Comparison of ENCODE assay signal across 1 cellular context in the genomic region with DNA sequence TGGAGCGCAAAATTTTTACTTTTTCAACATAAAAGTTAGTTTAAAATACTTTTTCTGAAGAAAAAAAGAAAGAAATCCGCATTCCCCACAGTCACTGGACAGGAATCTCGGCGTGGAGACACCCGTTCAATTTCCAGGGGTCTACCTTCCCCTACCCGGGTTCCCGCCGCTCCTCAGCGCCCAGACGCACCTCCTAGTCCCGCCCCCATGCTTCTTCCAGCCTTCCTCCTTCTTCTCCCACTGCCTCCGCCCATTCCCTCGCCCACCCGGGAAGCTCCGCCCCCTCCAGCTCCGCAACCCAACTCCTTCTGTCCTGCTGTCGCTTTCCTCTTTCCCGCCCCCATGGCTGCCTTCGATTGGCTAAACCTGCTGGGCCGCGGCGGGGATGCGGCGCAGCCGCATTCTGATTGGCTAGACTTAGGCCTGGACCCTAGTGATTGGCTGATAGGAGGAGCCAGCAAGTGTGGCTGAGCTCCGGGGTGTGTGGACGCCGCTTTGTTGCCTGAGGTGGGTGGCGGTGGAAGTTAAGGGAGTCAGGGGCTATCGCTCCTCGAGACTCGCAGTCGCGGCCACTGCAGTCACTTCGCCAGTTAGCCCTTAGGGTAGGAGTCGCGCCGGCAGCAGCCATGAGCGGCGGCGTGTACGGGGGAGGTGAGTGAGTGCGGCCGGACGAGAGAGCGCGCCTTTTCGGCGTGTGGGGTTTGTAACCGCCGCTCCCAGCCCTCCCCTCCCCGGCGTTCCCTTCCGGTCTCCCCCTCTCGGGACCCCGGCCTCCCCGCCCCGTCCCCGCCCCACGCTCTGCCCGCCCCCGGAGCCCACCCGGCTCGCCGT.
TF ChIP-seq lines count a peak whose summit lies in the region.

Gene ACTL6A, plus strand, starts transcription at position 460 of the 831 bp plus-strand sequence. Its CDS starts 167 bp downstream, at position 627.

TF ChIP-seq in HepG2, 621 proteins besides CTCF, POLR2A, EP300 and RAD21 (continued from another document and continues in another):
- TF ChIP-seq, protein P1, sequence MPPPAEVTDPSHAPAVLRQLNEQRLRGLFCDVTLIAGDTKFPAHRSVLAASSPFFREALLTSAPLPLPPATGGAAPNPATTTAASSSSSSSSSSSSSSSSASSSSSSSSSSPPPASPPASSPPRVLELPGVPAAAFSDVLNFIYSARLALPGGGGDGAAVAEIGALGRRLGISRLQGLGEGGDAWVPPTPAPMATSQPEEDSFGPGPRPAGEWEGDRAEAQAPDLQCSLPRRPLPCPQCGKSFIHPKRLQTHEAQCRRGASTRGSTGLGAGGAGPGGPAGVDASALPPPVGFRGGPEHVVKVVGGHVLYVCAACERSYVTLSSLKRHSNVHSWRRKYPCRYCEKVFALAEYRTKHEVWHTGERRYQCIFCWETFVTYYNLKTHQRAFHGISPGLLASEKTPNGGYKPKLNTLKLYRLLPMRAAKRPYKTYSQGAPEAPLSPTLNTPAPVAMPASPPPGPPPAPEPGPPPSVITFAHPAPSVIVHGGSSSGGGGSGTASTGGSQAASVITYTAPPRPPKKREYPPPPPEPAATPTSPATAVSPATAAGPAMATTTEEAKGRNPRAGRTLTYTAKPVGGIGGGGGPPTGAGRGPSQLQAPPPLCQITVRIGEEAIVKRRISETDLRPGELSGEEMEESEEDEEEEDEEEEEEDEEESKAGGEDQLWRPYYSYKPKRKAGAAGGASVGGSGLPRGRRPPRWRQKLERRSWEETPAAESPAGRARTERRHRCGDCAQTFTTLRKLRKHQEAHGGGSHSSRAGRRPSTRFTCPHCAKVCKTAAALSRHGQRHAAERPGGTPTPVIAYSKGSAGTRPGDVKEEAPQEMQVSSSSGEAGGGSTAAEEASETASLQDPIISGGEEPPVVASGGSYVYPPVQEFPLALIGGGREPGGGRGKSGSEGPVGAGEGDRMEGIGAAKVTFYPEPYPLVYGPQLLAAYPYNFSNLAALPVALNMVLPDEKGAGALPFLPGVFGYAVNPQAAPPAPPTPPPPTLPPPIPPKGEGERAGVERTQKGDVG (CRISPR knock-in tag; IDR thresholded peaks at IDR 0.05; ENCODE audit: borderline replicate concordance) = no peak; the same call in 1 of the 2 replicates
- TF ChIP-seq RNF2 (conservative IDR thresholded peaks at IDR 0.05; ENCODE audit: low read depth) (no peak), MXD4 (CRISPR knock-in tag; IDR thresholded peaks at IDR 0.05) (0 out of 2 replicates have a peak, but pooled peaks have one; percentile 30), WIZ (CRISPR knock-in tag; IDR thresholded peaks at IDR 0.05) (no peak), SOX13 (IDR thresholded peaks at IDR 0.05) (peak; percentile 94), SOX13 (CRISPR knock-in tag; conservative IDR thresholded peaks at IDR 0.05 in 1 of 2, IDR thresholded peaks at IDR 0.05 in 1 of 2) (no peak), IKZF1 (IDR thresholded peaks at IDR 0.05) (no peak), ZNF225 (CRISPR knock-in tag; IDR thresholded peaks at IDR 0.05) (no peak), CBX2 (IDR thresholded peaks at IDR 0.05; ENCODE audit: low read depth, low read length) (no peak), CBX2 (CRISPR knock-in tag; IDR thresholded peaks at IDR 0.05; ENCODE audit: low read depth) (no peak), ZNF772 (CRISPR knock-in tag; IDR thresholded peaks at IDR 0.05) (peak; percentile 85), KLF11 (CRISPR knock-in tag; IDR thresholded peaks at IDR 0.05) (0 out of 2 replicates have a peak, but pooled peaks have one; percentile 23), AHR (CRISPR knock-in tag; IDR thresholded peaks at IDR 0.05) (peak; percentile 69; the same call in 1 of the 2 replicates), SRF (IDR thresholded peaks at IDR 0.05; ENCODE audit: low read depth, low read length) (no peak), MEIS2 (CRISPR knock-in tag; IDR thresholded peaks at IDR 0.05) (no peak; the same call in 1 of the 2 replicates), DPF2 (CRISPR knock-in tag; IDR thresholded peaks at IDR 0.05; ENCODE audit: borderline replicate concordance, low read depth) (no peak), FOXO1 (CRISPR knock-in tag; IDR thresholded peaks at IDR 0.05) (no peak), SMYD3 (CRISPR knock-in tag; IDR thresholded peaks at IDR 0.05) (0 out of 2 replicates have a peak, but pooled peaks have one; percentile 15), BATF2 (CRISPR knock-in tag; IDR thresholded peaks at IDR 0.05) (no peak; the same call in 1 of the 2 replicates), JARID2 (CRISPR knock-in tag; IDR thresholded peaks at IDR 0.05; ENCODE audit: insufficient replicate concordance) (no peak), DNMT3B (CRISPR knock-in tag; conservative IDR thresholded peaks at IDR 0.05) (no peak), XBP1 (CRISPR knock-in tag; IDR thresholded peaks at IDR 0.05) (no peak), ZNF296 (CRISPR knock-in tag; conservative IDR thresholded peaks at IDR 0.05) (no peak), ZHX2 (IDR thresholded peaks at IDR 0.05; ENCODE audit: low read depth) (no peak), ZHX2 (CRISPR knock-in tag; IDR thresholded peaks at IDR 0.05; ENCODE audit: borderline replicate concordance) (no peak), TEAD3 (CRISPR knock-in tag; optimal IDR thresholded peaks at IDR 0.05; ENCODE audit: borderline replicate concordance) (peak; percentile 66), MEIS1 (CRISPR knock-in tag; IDR thresholded peaks at IDR 0.05; ENCODE audit: borderline replicate concordance) (0 out of 2 replicates have a peak, but pooled peaks have one; percentile 8), ELF3 (CRISPR knock-in tag; IDR thresholded peaks at IDR 0.05) (peak; percentile 54; the same call in 1 of the 2 replicates), NFIB (CRISPR knock-in tag; IDR thresholded peaks at IDR 0.05; ENCODE audit: borderline replicate concordance) (no peak), ZNF792 (CRISPR knock-in tag; IDR thresholded peaks at IDR 0.05) (peak; percentile 53)
- TF ChIP-seq, protein P2, sequence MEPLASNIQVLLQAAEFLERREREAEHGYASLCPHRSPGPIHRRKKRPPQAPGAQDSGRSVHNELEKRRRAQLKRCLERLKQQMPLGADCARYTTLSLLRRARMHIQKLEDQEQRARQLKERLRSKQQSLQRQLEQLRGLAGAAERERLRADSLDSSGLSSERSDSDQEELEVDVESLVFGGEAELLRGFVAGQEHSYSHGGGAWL (CRISPR knock-in tag; IDR thresholded peaks at IDR 0.05) = peak; percentile 84; the same call in 1 of the 2 replicates
- TF ChIP-seq, protein P3, sequence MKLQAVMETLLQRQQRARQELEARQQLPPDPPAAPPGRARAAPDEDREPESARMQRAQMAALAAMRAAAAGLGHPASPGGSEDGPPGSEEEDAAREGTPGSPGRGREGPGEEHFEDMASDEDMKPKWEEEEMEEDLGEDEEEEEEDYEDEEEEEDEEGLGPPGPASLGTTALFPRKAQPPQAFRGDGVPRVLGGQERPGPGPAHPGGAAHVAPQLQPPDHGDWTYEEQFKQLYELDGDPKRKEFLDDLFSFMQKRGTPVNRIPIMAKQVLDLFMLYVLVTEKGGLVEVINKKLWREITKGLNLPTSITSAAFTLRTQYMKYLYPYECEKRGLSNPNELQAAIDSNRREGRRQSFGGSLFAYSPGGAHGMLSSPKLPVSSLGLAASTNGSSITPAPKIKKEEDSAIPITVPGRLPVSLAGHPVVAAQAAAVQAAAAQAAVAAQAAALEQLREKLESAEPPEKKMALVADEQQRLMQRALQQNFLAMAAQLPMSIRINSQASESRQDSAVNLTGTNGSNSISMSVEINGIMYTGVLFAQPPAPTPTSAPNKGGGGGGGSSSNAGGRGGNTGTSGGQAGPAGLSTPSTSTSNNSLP (IDR thresholded peaks at IDR 0.05; ENCODE audit: low read depth, low read length) = no peak
- TF ChIP-seq, protein P4, sequence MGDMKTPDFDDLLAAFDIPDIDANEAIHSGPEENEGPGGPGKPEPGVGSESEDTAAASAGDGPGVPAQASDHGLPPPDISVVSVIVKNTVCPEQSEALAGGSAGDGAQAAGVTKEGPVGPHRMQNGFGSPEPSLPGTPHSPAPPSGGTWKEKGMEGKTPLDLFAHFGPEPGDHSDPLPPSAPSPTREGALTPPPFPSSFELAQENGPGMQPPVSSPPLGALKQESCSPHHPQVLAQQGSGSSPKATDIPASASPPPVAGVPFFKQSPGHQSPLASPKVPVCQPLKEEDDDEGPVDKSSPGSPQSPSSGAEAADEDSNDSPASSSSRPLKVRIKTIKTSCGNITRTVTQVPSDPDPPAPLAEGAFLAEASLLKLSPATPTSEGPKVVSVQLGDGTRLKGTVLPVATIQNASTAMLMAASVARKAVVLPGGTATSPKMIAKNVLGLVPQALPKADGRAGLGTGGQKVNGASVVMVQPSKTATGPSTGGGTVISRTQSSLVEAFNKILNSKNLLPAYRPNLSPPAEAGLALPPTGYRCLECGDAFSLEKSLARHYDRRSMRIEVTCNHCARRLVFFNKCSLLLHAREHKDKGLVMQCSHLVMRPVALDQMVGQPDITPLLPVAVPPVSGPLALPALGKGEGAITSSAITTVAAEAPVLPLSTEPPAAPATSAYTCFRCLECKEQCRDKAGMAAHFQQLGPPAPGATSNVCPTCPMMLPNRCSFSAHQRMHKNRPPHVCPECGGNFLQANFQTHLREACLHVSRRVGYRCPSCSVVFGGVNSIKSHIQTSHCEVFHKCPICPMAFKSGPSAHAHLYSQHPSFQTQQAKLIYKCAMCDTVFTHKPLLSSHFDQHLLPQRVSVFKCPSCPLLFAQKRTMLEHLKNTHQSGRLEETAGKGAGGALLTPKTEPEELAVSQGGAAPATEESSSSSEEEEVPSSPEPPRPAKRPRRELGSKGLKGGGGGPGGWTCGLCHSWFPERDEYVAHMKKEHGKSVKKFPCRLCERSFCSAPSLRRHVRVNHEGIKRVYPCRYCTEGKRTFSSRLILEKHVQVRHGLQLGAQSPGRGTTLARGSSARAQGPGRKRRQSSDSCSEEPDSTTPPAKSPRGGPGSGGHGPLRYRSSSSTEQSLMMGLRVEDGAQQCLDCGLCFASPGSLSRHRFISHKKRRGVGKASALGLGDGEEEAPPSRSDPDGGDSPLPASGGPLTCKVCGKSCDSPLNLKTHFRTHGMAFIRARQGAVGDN (CRISPR knock-in tag; IDR thresholded peaks at IDR 0.05) = peak; percentile 78
- TF ChIP-seq, protein P5, sequence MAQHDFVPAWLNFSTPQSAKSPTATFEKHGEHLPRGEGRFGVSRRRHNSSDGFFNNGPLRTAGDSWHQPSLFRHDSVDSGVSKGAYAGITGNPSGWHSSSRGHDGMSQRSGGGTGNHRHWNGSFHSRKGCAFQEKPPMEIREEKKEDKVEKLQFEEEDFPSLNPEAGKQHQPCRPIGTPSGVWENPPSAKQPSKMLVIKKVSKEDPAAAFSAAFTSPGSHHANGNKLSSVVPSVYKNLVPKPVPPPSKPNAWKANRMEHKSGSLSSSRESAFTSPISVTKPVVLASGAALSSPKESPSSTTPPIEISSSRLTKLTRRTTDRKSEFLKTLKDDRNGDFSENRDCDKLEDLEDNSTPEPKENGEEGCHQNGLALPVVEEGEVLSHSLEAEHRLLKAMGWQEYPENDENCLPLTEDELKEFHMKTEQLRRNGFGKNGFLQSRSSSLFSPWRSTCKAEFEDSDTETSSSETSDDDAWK (CRISPR knock-in tag; IDR thresholded peaks at IDR 0.05) = no peak
- TF ChIP-seq, protein P6, sequence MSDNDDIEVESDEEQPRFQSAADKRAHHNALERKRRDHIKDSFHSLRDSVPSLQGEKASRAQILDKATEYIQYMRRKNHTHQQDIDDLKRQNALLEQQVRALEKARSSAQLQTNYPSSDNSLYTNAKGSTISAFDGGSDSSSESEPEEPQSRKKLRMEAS (IDR thresholded peaks at IDR 0.05) = peak; percentile 72
